In genomic region chr10:7028809-7029166, GRCh38 we compare ENCODE assay signal across 2 cellular contexts.
TF ChIP-seq lines count a peak whose summit lies in the region.

No MANE protein-coding gene starts in this region.

TF ChIP-seq in A549, 52 proteins besides CTCF, POLR2A, EP300 and RAD21:
- TF ChIP-seq ZNF302 (CRISPR knock-in tag; IDR thresholded peaks at IDR 0.05) (no peak), ELK1 (IDR thresholded peaks at IDR 0.05; ENCODE audit: low read depth, low read length) (no peak), NFE2L2 (conservative IDR thresholded peaks at IDR 0.05; ENCODE audit: low read length) (no peak), HOXB13 (CRISPR knock-in tag; IDR thresholded peaks at IDR 0.05; ENCODE audit: low read depth) (no peak), FOSB (CRISPR knock-in tag; IDR thresholded peaks at IDR 0.05) (no peak), SMC3 (IDR thresholded peaks at IDR 0.05) (no peak), HEYL (CRISPR knock-in tag; IDR thresholded peaks at IDR 0.05) (no peak), ESRRA (IDR thresholded peaks at IDR 0.05; ENCODE audit: borderline replicate concordance, low read length) (no peak), JUNB (IDR thresholded peaks at IDR 0.05) (no peak), MAX (IDR thresholded peaks at IDR 0.05) (no peak), CHD2 (IDR thresholded peaks at IDR 0.05; ENCODE audit: low read length, partially characterized antibody) (no peak), FOXS1 (CRISPR knock-in tag; IDR thresholded peaks at IDR 0.05) (no peak), EHF (CRISPR knock-in tag; IDR thresholded peaks at IDR 0.05) (no peak)

TF ChIP-seq in H1, 55 proteins besides CTCF, POLR2A, EP300 and RAD21:
- no peak for TF ChIP-seq ZNF274 (IDR thresholded peaks at IDR 0.05; ENCODE audit: borderline replicate concordance, extremely low read depth, low read length)
- no peak for TF ChIP-seq SAP30 (IDR thresholded peaks at IDR 0.05; ENCODE audit: insufficient read depth, insufficient replicate concordance, low read length)
- TF ChIP-seq CTBP2 (IDR thresholded peaks at IDR 0.05; ENCODE audit: borderline replicate concordance, insufficient read depth, insufficient read length, low read length) = no peak
- TF ChIP-seq EGR1 (IDR thresholded peaks at IDR 0.05; ENCODE audit: borderline replicate concordance, low read depth, low read length) = no peak
- TF ChIP-seq SUZ12 (IDR thresholded peaks at IDR 0.05; ENCODE audit: low read length) = no peak
- no peak for TF ChIP-seq KDM4A (IDR thresholded peaks at IDR 0.05; ENCODE audit: low read depth, low read length, severe bottlenecking)
- TF ChIP-seq JUND (IDR thresholded peaks at IDR 0.05; ENCODE audit: low read length) = no peak
- no peak for TF ChIP-seq GABPA (IDR thresholded peaks at IDR 0.05; ENCODE audit: borderline replicate concordance, insufficient read depth, low read length)
- TF ChIP-seq TEAD4 (IDR thresholded peaks at IDR 0.05; ENCODE audit: low read depth, low read length) = no peak
- no peak for TF ChIP-seq NANOG (IDR thresholded peaks at IDR 0.05; ENCODE audit: insufficient read depth, low read depth, low read length, poor library complexity, severe bottlenecking)
- no peak for TF ChIP-seq SP4 (IDR thresholded peaks at IDR 0.05; ENCODE audit: low read length)
- TF ChIP-seq TCF12 (IDR thresholded peaks at IDR 0.05; ENCODE audit: low read depth, low read length) = no peak
- TF ChIP-seq YY1 (IDR thresholded peaks at IDR 0.05; ENCODE audit: low read depth, low read length) = no peak
- TF ChIP-seq ASH2L (IDR thresholded peaks at IDR 0.05; ENCODE audit: low read length) = no peak
- TF ChIP-seq ATF3 (IDR thresholded peaks at IDR 0.05; ENCODE audit: insufficient read depth, low read depth, low read length) = no peak
- TF ChIP-seq KDM1A (IDR thresholded peaks at IDR 0.05; ENCODE audit: borderline replicate concordance, low read length) = no peak
- no peak for TF ChIP-seq MAX (IDR thresholded peaks at IDR 0.05)
- TF ChIP-seq CHD2 (IDR thresholded peaks at IDR 0.05; ENCODE audit: low read length) = no peak
- TF ChIP-seq CBX5 (IDR thresholded peaks at IDR 0.05; ENCODE audit: low read depth, low read length) = no peak
- TF ChIP-seq E2F6 (IDR thresholded peaks at IDR 0.05) = no peak
